ENCODE assay signal across 30 cellular contexts in genomic region chr12:81333812-81334211, GRCh38.
"Had no signal": no experiment of that assay in that cellular context is flagged by ENCODE, and none has a peak within 500 bp of the region (broad histone marks: within the 10 kb centered on the region; RNA-seq: fewer than 3 reads in every experiment).

No MANE protein-coding gene starts in this region.

- H3K27ac ChIP-seq: ascending aorta, breast epithelium, cardiac muscle cell, esophagus muscularis mucosa, foreskin keratinocyte, gastrocnemius medialis, heart left ventricle had no signal

- ATAC-seq: activated CD4-positive, alpha-beta T cell treated with anti-CD3 and anti-CD28 coated beads for 36 hours; activated CD8-positive, alpha-beta memory T cell treated with anti-CD3 and anti-CD28 coated beads, Interleukin-2, amount 10 ng/mL, durations not matched to agents 7 days and 5 days; activated CD8-positive, alpha-beta T cell treated with anti-CD3 and anti-CD28 coated beads, Interleukin-2, amount 10 ng/mL, durations not matched to agents 7 days and 5 days; effector memory CD8-positive, alpha-beta T cell; foreskin keratinocyte; gastrocnemius medialis; T-helper 17 cell had no signal

- DNase-seq: activated CD4-positive, alpha-beta memory T cell treated with anti-CD3 and anti-CD28 coated beads for 36 hours; activated CD4-positive, alpha-beta T cell treated with anti-CD3 and anti-CD28 coated beads for 36 hours; activated CD4-positive, alpha-beta T cell treated with anti-CD3 and anti-CD28 coated beads, Interleukin-2, amount 10 ng/mL, durations not matched to agents 24 days and 14 days; activated CD4-positive, CD25-positive, alpha-beta regulatory T cell; activated CD4-positive, CD25-positive, alpha-beta regulatory T cell treated with anti-CD3 and anti-CD28 coated beads, Interleukin-2, amount 50 U/mL, for 72 hours; activated CD8-positive, alpha-beta memory T cell treated with anti-CD3 and anti-CD28 coated beads, Interleukin-2, amount 10 ng/mL, durations not matched to agents 7 days and 5 days; activated CD8-positive, alpha-beta memory T cell treated with anti-CD3 and anti-CD28 coated beads, Interleukin-2, amount 50 U/mL, for 4 hours; activated CD8-positive, alpha-beta T cell treated with anti-CD3 and anti-CD28 coated beads, Interleukin-2, amount 10 ng/mL, durations not matched to agents 7 days and 5 days; activated effector memory CD4-positive, alpha-beta T cell treated with anti-CD3 and anti-CD28 coated beads, Interleukin-2, amount 50 U/mL, for 16 hours; activated naive CD4-positive, alpha-beta T cell treated with anti-CD3 and anti-CD28 coated beads for 36 hours; activated naive CD8-positive, alpha-beta T cell treated with anti-CD3 and anti-CD28 coated beads, Interleukin-2, amount 10 ng/mL, durations not matched to agents 7 days and 5 days; activated T-cell treated with anti-CD3 and anti-CD28 coated beads, Interleukin-2, amount 50 U/mL, for 1 hour; activated T-cell treated with anti-CD3 and anti-CD28 coated beads, Interleukin-2, amount 50 U/mL, for 48 hours; cortex of kidney; dermis blood vessel endothelial cell; effector CD4-positive, alpha-beta T cell; effector memory CD8-positive, alpha-beta T cell; erythroblast; foreskin keratinocyte; gastrocnemius medialis; glutamatergic neuron; heart left ventricle; T-helper 1 cell; T-helper 17 cell; T1000 had no signal

- FAIRE-seq: colon had no signal
